In the genomic region with DNA sequence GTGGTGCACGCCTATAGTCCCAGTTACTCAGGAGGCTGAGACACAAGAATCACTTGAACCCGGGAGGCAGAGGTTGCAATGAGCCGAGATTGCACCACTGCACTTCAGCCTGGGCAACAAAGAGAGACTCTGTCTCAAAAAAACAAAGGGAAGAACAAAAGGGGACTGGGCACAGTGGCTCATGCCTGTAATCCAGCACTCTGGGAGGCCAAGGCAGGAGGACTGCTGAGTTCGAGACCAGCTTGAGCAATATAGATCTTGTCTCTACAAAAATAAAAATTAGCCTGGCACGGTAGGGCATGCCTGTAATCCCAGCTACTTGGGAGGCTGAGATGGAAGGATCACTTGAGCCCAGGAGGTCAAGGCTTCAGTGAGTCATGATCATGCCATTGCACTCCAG, we compare ENCODE assay signal across 6 cellular contexts.
A peak's percentile ranks its signal among the peaks of the same experiment; 100 is the strongest.
DNase-seq lines count a peak whose midpoint lies in the region; TF ChIP-seq lines count a peak whose summit lies in the region.
"Not testable (repeated sequence)": the region's sequence is repeated elsewhere in the genome, so short reads cannot be mapped to it uniquely, and the experiment has no call there.

No MANE protein-coding gene starts in this region.

- not testable (repeated sequence) for H3K4me1 ChIP-seq in colonic mucosa

- intact Hi-C loops in colonic mucosa (cut with DNase I), result not testable (repeated sequence)

- not testable (repeated sequence) for H3K4me3 Mint-ChIP-seq in osteocyte (ENCODE audit: unreplicated experiment)

- not testable (repeated sequence) for H3K36me3 ChIP-seq in WERI-Rb-1, colonic mucosa

- not testable (repeated sequence) for TF ChIP-seq CTCF in WERI-Rb-1 (IDR thresholded peaks at IDR 0.05; ENCODE audit: low read depth, low read length); colonic mucosa (IDR thresholded peaks at IDR 0.05); osteocyte (IDR thresholded peaks at IDR 0.05)

- DNase-seq in WERI-Rb-1 (peak; percentile 1), colonic mucosa (peak; percentile 2), islet precursor cell (peak; percentile 17), osteocyte (ENCODE audit: extremely low spot score, unreplicated experiment) (peak; percentile 59), ureter (ENCODE audit: low spot score) (peak; percentile 8)
- peak; percentile 9 for DNase-seq in activated CD8-positive, alpha-beta memory T cell treated with anti-CD3 and anti-CD28 coated beads for 24 hours

- not testable (repeated sequence) for H3K27ac ChIP-seq in WERI-Rb-1, colonic mucosa

- not testable (repeated sequence) for H3K27ac Mint-ChIP-seq in osteocyte (ENCODE audit: unreplicated experiment)

- H3K27me3 ChIP-seq in WERI-Rb-1 (ENCODE audit: insufficient read depth, low read depth, severe bottlenecking); colonic mucosa: not testable (repeated sequence)

- H3K9me3 Mint-ChIP-seq in osteocyte (ENCODE audit: unreplicated experiment), result not testable (repeated sequence)

- not testable (repeated sequence) for H3K9ac ChIP-seq in colonic mucosa (ENCODE audit: low read depth in 2 of 2, low read length in 2 of 2)

- not testable (repeated sequence) for H3K9me3 ChIP-seq in WERI-Rb-1 (ENCODE audit: severe bottlenecking); colonic mucosa

- H3K4me1 Mint-ChIP-seq in osteocyte (ENCODE audit: unreplicated experiment), result not testable (repeated sequence)

- H3K36me3 Mint-ChIP-seq in osteocyte (ENCODE audit: unreplicated experiment), result not testable (repeated sequence)

- not testable (repeated sequence) for H3K4me3 ChIP-seq in WERI-Rb-1 (ENCODE audit: low read depth, low read length); colonic mucosa

- H3K27me3 Mint-ChIP-seq in osteocyte (ENCODE audit: unreplicated experiment), result peaks cover 36% of the 10 kb centered on the region

Comparison
In these comparisons a context has a peak if more than half of its experiments do, and no peak if none do; other contexts are left out.
1. DNase-seq: peak in every context shown above with its lines; median percentile 59 in osteocyte; 17 in islet precursor cell; 9 in activated CD8-positive, alpha-beta memory T cell treated with anti-CD3 and anti-CD28 coated beads for 24 hours; 8 in ureter; 2 in colonic mucosa; 1 in WERI-Rb-1.